8 cellular contexts compared by ENCODE assay signal in the genomic region with DNA sequence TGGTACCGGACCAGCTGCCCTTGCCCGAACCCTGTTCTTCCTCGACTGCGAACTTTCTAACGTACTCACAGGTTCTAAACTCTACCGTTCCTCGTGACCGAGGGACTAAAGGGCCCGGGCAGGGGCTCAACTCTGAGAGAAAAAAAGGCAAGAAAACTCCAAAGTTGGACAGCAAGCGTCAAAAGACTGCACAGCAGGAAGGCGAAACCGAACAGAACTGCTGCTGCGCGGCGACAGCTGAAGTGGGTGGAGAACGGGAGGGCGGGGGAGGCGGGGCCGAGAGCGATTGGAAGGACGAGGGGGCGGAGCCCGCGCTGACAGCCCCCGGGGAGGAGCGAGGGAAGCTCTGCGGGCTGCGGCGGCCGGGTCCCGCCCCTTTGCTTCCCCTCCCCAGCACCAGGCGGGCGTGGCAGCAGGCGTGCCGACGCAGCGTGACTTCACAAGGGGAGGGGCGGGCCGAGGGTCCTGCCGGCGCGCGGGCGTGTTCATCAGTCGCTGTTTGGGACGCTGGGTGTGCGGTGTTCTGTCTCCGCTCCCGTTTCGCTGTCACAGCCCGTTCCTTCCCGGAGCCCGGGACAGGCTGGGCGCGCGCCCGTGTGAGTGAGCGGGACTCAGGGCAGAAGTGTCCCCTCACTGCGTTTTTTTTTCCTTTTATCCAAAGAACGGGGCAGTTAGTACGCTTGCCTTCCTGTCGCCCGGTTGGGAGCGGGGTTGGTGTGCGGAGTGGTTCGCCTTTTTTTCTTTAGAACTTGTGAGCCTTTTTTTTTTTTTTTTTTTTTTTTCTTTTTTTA. TPM values are rescaled to one million over a fixed set of nuclear protein-coding genes. Genes with fewer than 3 reads are reported as not detected.
A peak's percentile ranks its signal among the peaks of the same experiment; 100 is the strongest.
DNase-seq lines count a peak whose midpoint lies in the region; ATAC-seq and TF ChIP-seq lines count a peak whose summit lies in the region.

A gene with protein sequence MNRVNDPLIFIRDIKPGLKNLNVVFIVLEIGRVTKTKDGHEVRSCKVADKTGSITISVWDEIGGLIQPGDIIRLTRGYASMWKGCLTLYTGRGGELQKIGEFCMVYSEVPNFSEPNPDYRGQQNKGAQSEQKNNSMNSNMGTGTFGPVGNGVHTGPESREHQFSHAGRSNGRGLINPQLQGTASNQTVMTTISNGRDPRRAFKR (plus strand): TSS at position 491 of the 791 bp plus-strand sequence. CDS start 479 bp downstream, outside the sequence.

- CTCF ChIA-PET in A673 (lab: Charles Lee) = interaction anchor here (0.6 kb wide), 1 partner anchor 54 kb away, joined by 6 read pairs; no protein-coding TSS in a partner anchor

- H3K4me1 ChIP-seq in A673 (ENCODE audit: insufficient read depth, low read length, poor library complexity, severe bottlenecking) (peaks cover 48% of the 10 kb centered on the region), iPS DF 6.9 (ENCODE audit: control insufficient read depth, insufficient read depth, low read length) (no peaks in the 10 kb centered on the region), gastrocnemius medialis (peaks cover 3 to 25% of the 10 kb centered on the region in 2 donors)

- in situ Hi-C loops in gastrocnemius medialis (cut with MboI; ENCODE audit: low sequenced_read_pairs in 4 of 4) = loop anchor here in 2 of 4 donors (25.0 kb wide), 2 partner anchors 516 to 666 kb away; partner anchors contain the start of genes STAT1 (in 2 of the 2) and STAT4 (in 1 of the 2)

- peak; percentile 98 to 99 for TF ChIP-seq POLR2A in gastrocnemius medialis (IDR thresholded peaks at IDR 0.05)

- H3K9me3 ChIP-seq in A673 (ENCODE audit: low read depth, low read length, poor library complexity, severe bottlenecking) (no peaks in the 10 kb centered on the region), iPS DF 6.9 (ENCODE audit: control insufficient read depth, insufficient read depth, low read length) (no peaks in the 10 kb centered on the region), gastrocnemius medialis (no peaks in the 10 kb centered on the region)

- WGBS in iPS DF 6.9 (ENCODE audit: insufficient coverage, insufficient read length) = no CpG with 5 or more reads among the region's 66 CpGs

- peak within 1 kb of the TSS; percentile 91 to 97 (median 95) for H3K27ac Mint-ChIP-seq in brain

- H3K36me3 ChIP-seq in A673 (ENCODE audit: insufficient read depth, low read length, poor library complexity, severe bottlenecking) (peaks cover 6% of the 10 kb centered on the region), iPS DF 6.9 (ENCODE audit: control insufficient read depth, insufficient read depth, low read length) (no peaks in the 10 kb centered on the region), gastrocnemius medialis (peaks cover 0 to 12% of the 10 kb centered on the region in 2 donors)

- no peak for TF ChIP-seq CTCF in A673 (conservative IDR thresholded peaks at IDR 0.05; ENCODE audit: low read depth, low read length)
- TF ChIP-seq CTCF in brain (conservative IDR thresholded peaks at IDR 0.05) = no peak
- TF ChIP-seq CTCF in gastrocnemius medialis (IDR thresholded peaks at IDR 0.05 in 4 of 5, conservative IDR thresholded peaks at IDR 0.05 in 1 of 5) = no peak

- H3K4me1 Mint-ChIP-seq in brain = peaks cover 34% of the 10 kb centered on the region

- intact Hi-C loops in A673 (cut with micrococcal nuclease; ENCODE audit: unreplicated experiment) (loop anchor here (2.0 to 5.0 kb wide), 2 partner anchors 107 to 479 kb away; no protein-coding TSS in a partner anchor), gastrocnemius medialis (cut with DNase I; ENCODE audit: low total_unique reads) (loop anchor here (1.0 to 10.0 kb wide), 4 partner anchors 513 to 1033 kb away; partner anchors contain the start of genes GLS and NAB1)

- ATAC-seq in GM18867 (IDR thresholded peaks at IDR 0.05; ENCODE audit: unreplicated experiment) (peak; percentile 68), HG03097 (IDR thresholded peaks at IDR 0.05; ENCODE audit: low FRiP score, unreplicated experiment) (peak; percentile 71), gastrocnemius medialis (peak; percentile 88 to 89)

- H3K27ac ChIP-seq in A673 (ENCODE audit: low read depth, low read length, poor library complexity, severe bottlenecking) = peak within 1 kb of the TSS; percentile 91
- H3K27ac ChIP-seq in iPS DF 6.9 (ENCODE audit: low read length) = no peak within 1 kb of the TSS
- H3K27ac ChIP-seq in gastrocnemius medialis = peak within 1 kb of the TSS; percentile 86 to 97 (median 92)

- H3K27me3 Mint-ChIP-seq in brain = peaks cover 11% of the 10 kb centered on the region

- H3K27me3 ChIP-seq in A673 (replicated peaks; ENCODE audit: insufficient read depth, low read depth, low read length, poor library complexity) = no peaks in the 10 kb centered on the region
- H3K27me3 ChIP-seq in iPS DF 6.9 (ENCODE audit: control insufficient read depth, insufficient read depth, low read length) = no peaks in the 10 kb centered on the region
- no peaks in the 10 kb centered on the region for H3K27me3 ChIP-seq in gastrocnemius medialis

- peaks cover 0 to 3% (median 0%) of the 10 kb centered on the region in 5 experiments for H3K9me3 Mint-ChIP-seq in brain

- peak within 1 kb of the TSS; percentile 91 to 99 (median 96) for H3K4me3 Mint-ChIP-seq in brain

- no TSS peak for BruUV-seq in A673 (replicated peaks; lab: Mats Ljungman, UMichigan)

- DNase-seq in A673 (ENCODE audit: low spot score) (peak; percentile 98), NCI-H2171 (lab: John Stamatoyannopoulos, UW) (peak; percentile 98), UCSD-AML1 (lab: John Stamatoyannopoulos, UW; ENCODE audit: unreplicated experiment) (peak; percentile 99), iPS DF 6.9 (ENCODE audit: low read depth, low spot score) (peak; percentile 75), gastrocnemius medialis (peak; percentile 97 to 98)

- POLR2A ChIA-PET in A673 (lab: Charles Lee; ENCODE audit: low non-redundant PET) = interaction anchor here (0.6 kb wide), 2 partner anchors 34 to 355 kb away, joined by 3 to 4 read pairs; no protein-coding TSS in a partner anchor

- H3K36me3 Mint-ChIP-seq in brain = peaks cover 6% of the 10 kb centered on the region

- peak within 1 kb of the TSS; percentile 80 for H3K4me3 ChIP-seq in A673 (ENCODE audit: low read depth, low read length, poor library complexity, severe bottlenecking)
- H3K4me3 ChIP-seq in iPS DF 6.9 (ENCODE audit: low read length) = peak within 1 kb of the TSS; percentile 78; the same call in 1 of the 2 replicates
- peak within 1 kb of the TSS; percentile 68 to 90 (median 84) for H3K4me3 ChIP-seq in gastrocnemius medialis

RNA-seq across cellular contexts. Expression of the gene that starts here (rescaled TPM):
- total RNA-seq in A673 (2021) (33.2 and 38.4 TPM in 2 replicates), gastrocnemius medialis (1 to 10 TPM in 3 of 4 donors, under 1 TPM in 1; 0.63 to 5.5 (median 4.0) TPM)
- polyA plus RNA-seq in brain (ENCODE audit: insufficient read depth, low read depth, low replicate concordance) = 0.51 TPM
